Comparison of ENCODE assay signal across 9 cellular contexts in genomic region chr12:49357099-49357678, GRCh38. TPM values are rescaled to one million over a fixed set of nuclear protein-coding genes. Genes with fewer than 3 reads are reported as not detected.
DNase-seq lines count a peak whose midpoint lies in the region; ATAC-seq and TF ChIP-seq lines count a peak whose summit lies in the region.
"Had no signal": no experiment of that assay in that cellular context is flagged by ENCODE, and none has a peak within 500 bp of the region (broad histone marks: within the 10 kb centered on the region; RNA-seq: fewer than 3 reads in every experiment).

No MANE protein-coding gene starts in this region.

- ATAC-seq in HG03378 (IDR thresholded peaks at IDR 0.05; ENCODE audit: unreplicated experiment) (no peak), HG03025 (IDR thresholded peaks at IDR 0.05; ENCODE audit: low FRiP score, unreplicated experiment) (no peak)

- H3K4me3 ChIP-seq in spleen, result no peak overlapping the region
- H3K4me3 ChIP-seq: BLaER1 had no signal

- intact Hi-C loops in spleen (cut with DNase I; ENCODE audit: low total_unique reads), result no loop called here

- peak overlapping the region; percentile 33 for H3K27ac ChIP-seq in epithelial cell of prostate
- H3K27ac ChIP-seq in spleen, result no peak overlapping the region
- H3K27ac ChIP-seq: BLaER1 had no signal

- TF ChIP-seq POLR2A in spleen (IDR thresholded peaks at IDR 0.05), result no peak

- DNase-seq in DMS 273 (lab: John Stamatoyannopoulos, UW; ENCODE audit: unreplicated experiment) (peak; percentile 53), DMS 273 treated with DMSO at 0.1 percent for 48 hours (lab: John Stamatoyannopoulos, UW) (no peak), NCI-H446 treated with DMSO at 0.1 percent for 48 hours (lab: John Stamatoyannopoulos, UW) (peak; percentile 46), epithelial cell of prostate (ENCODE audit: low read depth, low spot score) (no peak), spleen (no peak), T-helper 2 cell (no peak)

- H3K36me3 ChIP-seq in spleen, result no peaks in the 10 kb centered on the region
- H3K36me3 ChIP-seq: BLaER1 had no signal

- peaks cover 0 to 10% (median 2%) of the 10 kb centered on the region in 6 donors for H3K4me1 ChIP-seq in spleen
- H3K4me1 ChIP-seq: BLaER1 had no signal

- H3K9me3 ChIP-seq in spleen, result no peaks in the 10 kb centered on the region
- H3K9me3 ChIP-seq: BLaER1 had no signal

- H3K27me3 ChIP-seq in spleen (replicated peaks in 1 of 7), result peaks cover 0 to 57% (median 0%) of the 10 kb centered on the region in 7 donors
- H3K27me3 ChIP-seq: BLaER1 had no signal

- TF ChIP-seq CTCF in spleen (IDR thresholded peaks at IDR 0.05 in 8 of 11, conservative IDR thresholded peaks at IDR 0.05 in 3 of 11), result peak in 8 of 11 experiments; percentile 16 to 53 (median 35)

- 11 to 22% (median 15%) methylated on average over 3 of the region's 3 CpGs for WGBS in spleen, 5 donors

RNA-seq across cellular contexts. Expression of gene SPATS2, which starts 10.1 kb away (rescaled TPM):
- total RNA-seq in spleen, result 10 to 100 TPM; 15.8 to 27.0 (median 20.7) TPM
- polyA plus RNA-seq in spleen, result 10 to 100 TPM in 1 of 3 donors, 1 to 10 TPM in 2; 7.1 to 10.1 (median 9.1) TPM

RNA-seq across cellular contexts. Expression of gene DNAJC22, which starts 10.5 kb away (rescaled TPM):
- total RNA-seq in spleen, result 1 to 10 TPM in 2 of 7 donors, under 1 TPM in 5; 0.43 to 1.9 (median 0.89) TPM
- under 1 TPM; 0.10 to 0.48 (median 0.20) TPM for polyA plus RNA-seq in spleen

RNA-seq across cellular contexts. Expression of gene C1QL4, which starts 20.2 kb away (rescaled TPM):
- not detected for total RNA-seq in spleen
- polyA plus RNA-seq in spleen, result not detected

RNA-seq across cellular contexts. Expression of gene TROAP, which starts 34.1 kb away (rescaled TPM):
- 10 to 100 TPM in 1 of 7 donors, 1 to 10 TPM in 6; 2.5 to 11.9 (median 4.0) TPM for total RNA-seq in spleen
- polyA plus RNA-seq in spleen, result 10 to 100 TPM in 1 of 3 donors, 1 to 10 TPM in 2; 3.2 to 10.8 (median 4.8) TPM

Comparison
In these comparisons a context has a peak if more than half of its experiments do, and no peak if none do; other contexts are left out.
1. DNase-seq: peak in DMS 273 (single experiment) and NCI-H446 treated with DMSO at 0.1 percent for 48 hours (single experiment); none in DMS 273 treated with DMSO at 0.1 percent for 48 hours (single experiment), epithelial cell of prostate (single experiment), spleen (single experiment) and T-helper 2 cell (0 of 5).